ENCODE assay signal across 37 cellular contexts in the genomic region with DNA sequence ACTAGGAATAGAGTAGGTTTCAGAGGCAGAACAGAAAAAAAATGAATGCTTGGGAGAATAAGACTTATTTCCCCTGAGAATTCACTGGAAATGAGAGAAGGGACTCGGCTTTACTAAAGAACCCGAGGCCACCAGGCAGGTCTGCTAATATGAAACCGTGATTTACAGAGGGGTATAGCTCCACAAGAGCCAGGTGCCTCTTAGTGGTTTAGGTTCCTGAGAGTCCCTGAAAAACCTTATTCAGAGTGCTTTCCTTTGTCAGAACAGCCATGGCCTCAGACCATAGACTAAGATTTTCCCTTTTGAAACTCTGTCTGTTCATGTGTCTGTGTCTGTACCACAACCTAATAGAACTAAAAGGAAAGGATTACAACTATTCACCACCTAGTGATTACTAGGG.
"Had no signal": no experiment of that assay in that cellular context is flagged by ENCODE, and none has a peak within 500 bp of the region (broad histone marks: within the 10 kb centered on the region; RNA-seq: fewer than 3 reads in every experiment).

No MANE protein-coding gene starts in this region.

- H3K4me2 ChIP-seq: KMS-11 had no signal

- H3K27me3 ChIP-seq: MG63 had no signal

- H3K36me3 ChIP-seq: MG63 had no signal

- H3K4me3 ChIP-seq: MG63 had no signal

- H3K9ac ChIP-seq: KMS-11 had no signal

- H3K27ac ChIP-seq: KMS-11 had no signal

- H3K9me3 ChIP-seq: MG63 had no signal

- DNase-seq: Karpas-422, Kasumi-1, KBM-7, KG1, MG63, MV-4-11, NCI-H1048, NCI-H1092, NCI-H1092 treated with DMSO at 0.1 percent for 48 hours, NCI-H1105, NCI-H1105 treated with DMSO at 0.1 percent for 48 hours, NCI-H1417, NCI-H1417 treated with DMSO at 0.1 percent for 48 hours, NCI-H1436, NCI-H1436 treated with DMSO at 0.1 percent for 48 hours, NCI-H146, NCI-H1694, NCI-H1694 treated with DMSO at 0.1 percent for 48 hours, NCI-H187, NCI-H187 treated with DMSO at 0.1 percent for 48 hours, NCI-H1930, NCI-H2029, NCI-H2029 treated with DMSO at 0.1 percent for 48 hours, NCI-H2081, NCI-H2081 treated with DMSO at 0.1 percent for 48 hours, NCI-H2171, NCI-H2171 treated with DMSO at 0.1 percent for 48 hours, NCI-H2227 treated with DMSO at 0.1 percent for 48 hours, NCI-H226, NCI-H345, NCI-H446, NCI-H446 treated with DMSO at 0.1 percent for 48 hours, NCI-H510A, NCI-H510A treated with DMSO at 0.1 percent for 48 hours, NCI-H524, NCI-H524 treated with DMSO at 0.1 percent for 48 hours had no signal
